In genomic region chr1:94961994-94962744, GRCh38 we compare ENCODE assay signal across 9 cellular contexts. TPM values are rescaled to one million over a fixed set of nuclear protein-coding genes. Genes with fewer than 3 reads are reported as not detected.
DNase-seq lines count a peak whose midpoint lies in the region; ATAC-seq and TF ChIP-seq lines count a peak whose summit lies in the region.
"Had no signal": no experiment of that assay in that cellular context is flagged by ENCODE, and none has a peak within 500 bp of the region (broad histone marks: within the 10 kb centered on the region; RNA-seq: fewer than 3 reads in every experiment).

No MANE protein-coding gene starts in this region.

- no peaks in the 10 kb centered on the region for H3K79me1 ChIP-seq in mesendoderm (ENCODE audit: low read length)

- DNase-seq in Calu3 (no peak), NB4 (ENCODE audit: low read depth) (no peak), esophagus squamous epithelium (lab: John Stamatoyannopoulos, UW) (no peak), germinal center (ENCODE audit: low spot score) (no peak), aorta (no peak), mesendoderm (no peak)

- H3K9me3 ChIP-seq in esophagus squamous epithelium: no peaks in the 10 kb centered on the region
- H3K9me3 ChIP-seq in aorta (ENCODE audit: control insufficient read depth, low read length): no peaks in the 10 kb centered on the region

- no peak overlapping the region for H2BK120ac ChIP-seq in mesendoderm (ENCODE audit: low read depth, low read length)

- CTCF ChIA-PET in Calu3 (lab: Charles Lee): no interaction called here

- H3K27me3 ChIP-seq in esophagus squamous epithelium (no peaks in the 10 kb centered on the region), rectal smooth muscle tissue (ENCODE audit: control insufficient read depth, insufficient read depth, low read length) (no peaks in the 10 kb centered on the region), aorta (ENCODE audit: control insufficient read depth in 1 of 2, insufficient read depth in 2 of 2, low read length in 1 of 2) (no peaks in the 10 kb centered on the region), mesendoderm (ENCODE audit: insufficient read depth, low read length, poor library complexity) (no peaks in the 10 kb centered on the region)

- intact Hi-C loops in Calu3 (cut with micrococcal nuclease; ENCODE audit: unreplicated experiment) (no loop called here), esophagus squamous epithelium (cut with DNase I) (no loop called here), aorta (cut with DNase I) (no loop called here)

- H3K36me3 ChIP-seq in esophagus squamous epithelium (no peaks in the 10 kb centered on the region), rectal smooth muscle tissue (ENCODE audit: control insufficient read depth, insufficient read depth, low read length) (no peaks in the 10 kb centered on the region), aorta (ENCODE audit: control insufficient read depth in 1 of 2, insufficient read depth in 2 of 2, low read length in 1 of 2) (no peaks in the 10 kb centered on the region), mesendoderm (ENCODE audit: control insufficient read depth, insufficient read depth, low read length) (no peaks in the 10 kb centered on the region)

- H4K8ac ChIP-seq in mesendoderm (ENCODE audit: low read depth, low read length): no peak overlapping the region

- peaks cover 0 to 26% (median 10%) of the 10 kb centered on the region in 3 donors for H3K4me1 ChIP-seq in esophagus squamous epithelium
- H3K4me1 ChIP-seq in rectal smooth muscle tissue (ENCODE audit: control insufficient read depth, insufficient read depth, low read length): no peaks in the 10 kb centered on the region
- H3K4me1 ChIP-seq in aorta (ENCODE audit: control insufficient read depth in 1 of 2, insufficient read depth in 2 of 2, low read length in 2 of 2): no peaks in the 10 kb centered on the region
- no peaks in the 10 kb centered on the region for H3K4me1 ChIP-seq in mesendoderm (ENCODE audit: control insufficient read depth, low read depth, low read length)

- peak overlapping the region; percentile 43 for H3K27ac Mint-ChIP-seq in Calu3 (ENCODE audit: unreplicated experiment)

- H3K9me3 Mint-ChIP-seq in Calu3 (ENCODE audit: low read depth, unreplicated experiment): no peaks in the 10 kb centered on the region

- ATAC-seq in GM18907 (IDR thresholded peaks at IDR 0.05; ENCODE audit: unreplicated experiment) (no peak), aorta (ENCODE audit: low FRiP score) (no peak)

- H2BK5ac ChIP-seq in mesendoderm (ENCODE audit: low read length): no peak overlapping the region

- H3K18ac ChIP-seq in mesendoderm (ENCODE audit: low read length): no peak overlapping the region

- 54 to 55% methylated on average over 5 of the region's 5 CpGs for WGBS in esophagus squamous epithelium, 2 donors
- 73 to 76% methylated on average over 5 of the region's 5 CpGs for WGBS in aorta, 2 donors
- no CpG with 5 or more reads among the region's 5 CpGs for WGBS in mesendoderm (ENCODE audit: extremely low coverage, insufficient coverage, low lambda C conversion rate)

- TF ChIP-seq POLR2A in NB4 (IDR thresholded peaks at IDR 0.05; ENCODE audit: extremely low read depth, insufficient read length) (no peak), esophagus squamous epithelium (IDR thresholded peaks at IDR 0.05) (no peak)

- peak overlapping the region; percentile 45 to 82 (median 69) for H3K27ac ChIP-seq in esophagus squamous epithelium
- H3K27ac ChIP-seq in rectal smooth muscle tissue (ENCODE audit: low read depth, low read length): peak overlapping the region; percentile 72
- no peak overlapping the region for H3K27ac ChIP-seq in aorta (ENCODE audit: low read depth in 1 of 2, low read length in 2 of 2)
- no peak overlapping the region for H3K27ac ChIP-seq in mesendoderm (ENCODE audit: low read depth, low read length)
- H3K27ac ChIP-seq: epithelial cell of prostate had no signal

- no peak overlapping the region for H3K23ac ChIP-seq in mesendoderm (ENCODE audit: low read length)

- no peaks in the 10 kb centered on the region for H3K4me1 Mint-ChIP-seq in Calu3 (ENCODE audit: low read depth, unreplicated experiment)

- no peak for TF ChIP-seq CTCF in Calu3 (IDR thresholded peaks at IDR 0.05; ENCODE audit: unreplicated experiment)
- TF ChIP-seq CTCF in NB4 (IDR thresholded peaks at IDR 0.05; ENCODE audit: low read depth, low read length): no peak
- no peak for TF ChIP-seq CTCF in esophagus squamous epithelium (IDR thresholded peaks at IDR 0.05)

- no peaks in the 10 kb centered on the region for H3K36me3 Mint-ChIP-seq in Calu3 (ENCODE audit: insufficient read depth, unreplicated experiment)

- H2BK15ac ChIP-seq in mesendoderm (replicated peaks; ENCODE audit: low read depth): no peak overlapping the region

- no peak overlapping the region for H3K56ac ChIP-seq in mesendoderm (ENCODE audit: low read length)

- H3K27me3 Mint-ChIP-seq in Calu3 (ENCODE audit: unreplicated experiment): no peaks in the 10 kb centered on the region

- H3K79me2 ChIP-seq in mesendoderm (ENCODE audit: control insufficient read depth, insufficient read depth, low read length): no peaks in the 10 kb centered on the region

- peak overlapping the region; percentile 63 for H3K4me3 Mint-ChIP-seq in Calu3 (ENCODE audit: low read depth, unreplicated experiment)

- no peak overlapping the region for H3K4ac ChIP-seq in mesendoderm (ENCODE audit: low read depth, low read length)

- BruUV-seq in Calu3 (replicated peaks; lab: Mats Ljungman, UMichigan): no TSS peak

- H3K4me3 ChIP-seq in NB4 (ENCODE audit: low read depth, low read length) (peak overlapping the region; percentile 62), esophagus squamous epithelium (peak overlapping the region in 3 of 4 donors; percentile 23 to 59 (median 33)), rectal smooth muscle tissue (ENCODE audit: low read length) (peak overlapping the region; percentile 64), aorta (ENCODE audit: low read length in 2 of 2) (peak overlapping the region in 1 of 2 donors; percentile 73), mesendoderm (ENCODE audit: low read length) (no peak overlapping the region)

- no peak overlapping the region for H3K4me2 ChIP-seq in mesendoderm (ENCODE audit: low read length)

- no peak overlapping the region for H4K5ac ChIP-seq in mesendoderm (ENCODE audit: low read length)

- H3K9ac ChIP-seq in rectal smooth muscle tissue (ENCODE audit: low read length) (no peak overlapping the region), mesendoderm (ENCODE audit: low read length) (no peak overlapping the region)

- no peak overlapping the region for H2AK5ac ChIP-seq in mesendoderm (ENCODE audit: low read length)

RNA-seq across cellular contexts. Expression of gene CNN3, which starts 35.3 kb away (rescaled TPM):
- total RNA-seq in Calu3 (2022) (83.4 and 140 TPM in 2 replicates), esophagus squamous epithelium (100 to 1,000 TPM; 106 to 205 (median 149) TPM), aorta (100 to 1,000 TPM; 386 to 463 TPM)
- 100 to 1,000 TPM; 138 to 203 TPM for polyA plus RNA-seq in aorta
- 219 TPM for polyA plus RNA-seq in mesendoderm (2013, experiment 1 of 2)
- polyA plus RNA-seq in mesendoderm (2013, experiment 2 of 2): 222 TPM

Comparison
In these comparisons a context has a peak if more than half of its experiments do, and no peak if none do; other contexts are left out.
1. H3K27ac ChIP-seq: peak in esophagus squamous epithelium (4 of 4) and rectal smooth muscle tissue (single experiment); none in aorta (0 of 2) and mesendoderm (single experiment).